In genomic region chr19:17703823-17704463, GRCh38 we compare ENCODE assay signal across 9 cellular contexts. TPM values are rescaled to one million over a fixed set of nuclear protein-coding genes. Genes with fewer than 3 reads are reported as not detected.
A peak's percentile ranks its signal among the peaks of the same experiment; 100 is the strongest.
DNase-seq lines count a peak whose midpoint lies in the region; ATAC-seq and TF ChIP-seq lines count a peak whose summit lies in the region.
"Had no signal": no experiment of that assay in that cellular context is flagged by ENCODE, and none has a peak within 500 bp of the region (broad histone marks: within the 10 kb centered on the region; RNA-seq: fewer than 3 reads in every experiment).

No MANE protein-coding gene starts in this region.

- no peak overlapping the region for H3K4me3 Mint-ChIP-seq in immature natural killer cell

- peaks cover 3 to 7% (median 3%) of the 10 kb centered on the region in 3 donors for H3K27me3 Mint-ChIP-seq in immature natural killer cell (ENCODE audit: low read depth in 3 of 3)

- H3K36me3 Mint-ChIP-seq in immature natural killer cell = no peaks in the 10 kb centered on the region

- DNase-seq in NCI-H1694 (lab: John Stamatoyannopoulos, UW) (peak; percentile 13), NCI-H1694 treated with DMSO at 0.1 percent for 48 hours (lab: John Stamatoyannopoulos, UW) (no peak), T-helper 22 cell (ENCODE audit: low read depth) (peak; percentile 40), astrocyte of the cerebellum (ENCODE audit: low read depth) (no peak), immature natural killer cell (peak; percentile 61 to 66 (median 61))
- DNase-seq in stimulated activated CD4-positive, alpha-beta T cell treated with anti-CD3 and anti-CD28 coated beads, Interleukin-4, amount 100 ng/mL, for 1 hour = peak; percentile 76

- TF ChIP-seq CTCF in astrocyte of the cerebellum (IDR thresholded peaks at IDR 0.05; ENCODE audit: low read depth, low read length, missing control alignments) = peak; percentile 65

- in situ Hi-C loops in astrocyte of the cerebellum (cut with HindIII; ENCODE audit: low sequenced_read_pairs) = no loop called here

- ATAC-seq in HG03135 (IDR thresholded peaks at IDR 0.05; ENCODE audit: unreplicated experiment) (no peak), HG03439 (IDR thresholded peaks at IDR 0.05; ENCODE audit: unreplicated experiment) (no peak)

- no peaks in the 10 kb centered on the region for H3K4me1 Mint-ChIP-seq in immature natural killer cell

- no peaks in the 10 kb centered on the region for H3K9me3 Mint-ChIP-seq in immature natural killer cell

- no peak overlapping the region for H3K27ac Mint-ChIP-seq in immature natural killer cell

- H3K4me3 ChIP-seq in astrocyte of the cerebellum (ENCODE audit: low read depth, low read length) = no peak overlapping the region
- H3K4me3 ChIP-seq: BLaER1 had no signal

RNA-seq across cellular contexts. Expression of gene MAP1S, which starts 15.3 kb away (rescaled TPM):
- 10 to 100 TPM; 14.7 to 51.5 (median 17.7) TPM for polyA plus RNA-seq in immature natural killer cell

RNA-seq across cellular contexts. Expression of gene UNC13A, which starts 15.8 kb away (rescaled TPM):
- not detected for polyA plus RNA-seq in immature natural killer cell

RNA-seq across cellular contexts. Expression of gene FCHO1, which starts 47.3 kb away (rescaled TPM):
- 10 to 100 TPM in 1 of 3 donors, 1 to 10 TPM in 2; 2.0 to 27.0 (median 6.7) TPM for polyA plus RNA-seq in immature natural killer cell

Comparison
In these comparisons a context has a peak if more than half of its experiments do, and no peak if none do; other contexts are left out.
1. DNase-seq: peak in NCI-H1694 (single experiment), T-helper 22 cell (single experiment), immature natural killer cell (3 of 3) and stimulated activated CD4-positive, alpha-beta T cell treated with anti-CD3 and anti-CD28 coated beads, Interleukin-4, amount 100 ng/mL, for 1 hour (single experiment); none in NCI-H1694 treated with DMSO at 0.1 percent for 48 hours (single experiment) and astrocyte of the cerebellum (single experiment).